ENCODE assay signal across 8 cellular contexts in the genomic region with DNA sequence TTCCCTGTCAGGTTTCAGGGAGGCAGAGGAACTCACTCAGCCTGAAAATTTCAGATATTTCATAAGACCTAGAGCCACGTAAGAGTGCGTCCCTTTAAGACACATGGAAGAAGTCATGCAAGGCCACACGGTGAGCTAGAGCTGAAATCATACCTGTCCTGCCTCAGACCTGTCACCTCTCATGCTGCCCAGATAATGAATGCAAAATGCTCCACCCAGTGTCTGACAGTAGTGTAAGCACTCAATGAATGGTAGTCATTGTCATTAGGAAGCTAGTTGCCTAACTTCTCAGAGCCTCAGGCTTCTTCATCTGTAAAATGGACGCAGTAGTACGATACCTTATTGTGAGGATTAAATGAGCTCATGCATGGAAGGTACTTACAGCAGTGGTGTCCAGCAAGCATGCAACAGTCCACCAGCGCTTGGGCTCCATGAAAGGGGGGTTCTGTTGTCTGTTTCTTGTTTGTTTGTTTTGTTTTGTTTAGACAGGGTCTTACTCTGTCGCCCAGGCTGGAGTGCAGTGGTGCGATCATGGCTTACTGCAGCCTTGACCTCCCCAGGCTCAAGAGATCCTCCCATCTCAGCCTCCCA.
DNase-seq lines count a peak whose midpoint lies in the region; ATAC-seq, FAIRE-seq and TF ChIP-seq lines count a peak whose summit lies in the region.

No MANE protein-coding gene starts in this region.

- H2AFZ ChIP-seq in mesenchymal stem cell (ENCODE audit: low read depth, low read length), result no peak overlapping the region

- peak overlapping the region; percentile 51 to 89 (median 82) for H3K27ac Mint-ChIP-seq in CD4-positive, alpha-beta memory T cell
- H3K27ac Mint-ChIP-seq in activated naive CD8-positive, alpha-beta T cell, result peak overlapping the region; percentile 70

- intact Hi-C loops in CD4-positive, alpha-beta memory T cell (cut with micrococcal nuclease), result loop anchor here (5.0 kb wide), 2 partner anchors 117 to 298 kb away; no protein-coding TSS in a partner anchor
- intact Hi-C loops in left lung (cut with DNase I), result loop anchor here in 1 of 2 donors (5.0 kb wide), 1 partner anchor 248 kb away; no protein-coding TSS in a partner anchor

- H2BK5ac ChIP-seq in mesenchymal stem cell (ENCODE audit: low read depth, low read length, poor library complexity, severe bottlenecking), result no peak overlapping the region

- H3K4me1 Mint-ChIP-seq in CD4-positive, alpha-beta memory T cell, result peaks cover 10 to 25% (median 19%) of the 10 kb centered on the region in 4 donors
- H3K4me1 Mint-ChIP-seq in activated naive CD8-positive, alpha-beta T cell (ENCODE audit: low read depth), result peaks cover 18% of the 10 kb centered on the region

- H3K23ac ChIP-seq in mesenchymal stem cell (ENCODE audit: low read length in 2 of 2), result no peak overlapping the region

- no peak for TF ChIP-seq POLR2A in gastroesophageal sphincter (IDR thresholded peaks at IDR 0.05)

- no peak overlapping the region for H3K14ac ChIP-seq in mesenchymal stem cell (ENCODE audit: low read length in 2 of 2)

- CTCF ChIA-PET in CD4-positive, alpha-beta memory T cell (lab: Charles Lee; ENCODE audit: partially characterized antibody), result interaction anchor here (0.6 to 9.2 kb wide), 25 partner anchors 8 to 297 kb away, joined by 3 to 146 read pairs (median 4); a partner anchor contains a TSS

- no peak for TF ChIP-seq EP300 in gastroesophageal sphincter (IDR thresholded peaks at IDR 0.05)

- ATAC-seq in left lung (no peak), gastroesophageal sphincter (no peak)

- H2BK120ac ChIP-seq in mesenchymal stem cell (ENCODE audit: low read depth, low read length), result no peak overlapping the region

- H4K91ac ChIP-seq in mesenchymal stem cell (ENCODE audit: low read length), result no peak overlapping the region

- no peak overlapping the region for H2BK15ac ChIP-seq in mesenchymal stem cell (ENCODE audit: low read depth, poor library complexity, severe bottlenecking)

- FAIRE-seq in HTR-8/SVneo (lab: Jason Lieb, UNC), result peak; percentile 57

- H3K4me1 ChIP-seq in CD4-positive, alpha-beta memory T cell (ENCODE audit: insufficient read depth, low read length), result peaks cover 14% of the 10 kb centered on the region
- H3K4me1 ChIP-seq in mesenchymal stem cell (ENCODE audit: control insufficient read depth, insufficient read depth, low read depth, low read length) (peaks cover 12% of the 10 kb centered on the region), left lung (peaks cover 11 to 28% of the 10 kb centered on the region in 2 donors), gastroesophageal sphincter (peaks cover 0 to 23% (median 7%) of the 10 kb centered on the region in 3 donors)

- peaks cover 0 to 4% (median 0%) of the 10 kb centered on the region in 8 donors for H3K9me3 Mint-ChIP-seq in CD4-positive, alpha-beta memory T cell
- H3K9me3 Mint-ChIP-seq in activated naive CD8-positive, alpha-beta T cell (ENCODE audit: low read depth), result no peaks in the 10 kb centered on the region

- H3K9ac ChIP-seq in mesenchymal stem cell (ENCODE audit: low read length), result peak overlapping the region; percentile 84

- no peak overlapping the region for H3K4ac ChIP-seq in mesenchymal stem cell (ENCODE audit: low read depth in 1 of 2, low read length in 2 of 2)

- H3K27me3 ChIP-seq in CD4-positive, alpha-beta memory T cell (ENCODE audit: insufficient read depth, low read length), result no peaks in the 10 kb centered on the region
- no peaks in the 10 kb centered on the region for H3K27me3 ChIP-seq in mesenchymal stem cell (ENCODE audit: control insufficient read depth in 1 of 2, insufficient read depth in 1 of 2, low read length in 2 of 2)
- no peaks in the 10 kb centered on the region for H3K27me3 ChIP-seq in left lung
- no peaks in the 10 kb centered on the region for H3K27me3 ChIP-seq in gastroesophageal sphincter

- peaks cover 2% of the 10 kb centered on the region for H3K79me1 ChIP-seq in mesenchymal stem cell (replicated peaks; ENCODE audit: low read length, poor library complexity, severe bottlenecking)

- peak overlapping the region; percentile 68 to 89 (median 82) for H3K4me3 Mint-ChIP-seq in CD4-positive, alpha-beta memory T cell
- H3K4me3 Mint-ChIP-seq in activated naive CD8-positive, alpha-beta T cell, result peak overlapping the region; percentile 85

- peak overlapping the region; percentile 55 to 82 for H2BK12ac ChIP-seq in mesenchymal stem cell (ENCODE audit: low read length in 2 of 2)

- H4K8ac ChIP-seq in mesenchymal stem cell (ENCODE audit: low read length), result peak overlapping the region; percentile 86

- H3K4me2 ChIP-seq in mesenchymal stem cell (ENCODE audit: low read length, poor library complexity, severe bottlenecking), result peak overlapping the region; percentile 79

- H3K18ac ChIP-seq in mesenchymal stem cell (ENCODE audit: low read depth in 1 of 2, low read length in 2 of 2), result peak overlapping the region in 1 of 2 experiments; percentile 78

- no peaks in the 10 kb centered on the region for H3K36me3 Mint-ChIP-seq in CD4-positive, alpha-beta memory T cell
- no peaks in the 10 kb centered on the region for H3K36me3 Mint-ChIP-seq in activated naive CD8-positive, alpha-beta T cell

- no peaks in the 10 kb centered on the region for H3K36me3 ChIP-seq in CD4-positive, alpha-beta memory T cell (ENCODE audit: insufficient read depth, low read length)
- H3K36me3 ChIP-seq in mesenchymal stem cell (ENCODE audit: control insufficient read depth in 1 of 2, insufficient read depth in 2 of 2, low read depth in 1 of 2, low read length in 2 of 2) (peaks cover 0 to 2% of the 10 kb centered on the region in 2 experiments), left lung (no peaks in the 10 kb centered on the region), gastroesophageal sphincter (no peaks in the 10 kb centered on the region)

- 91% methylated on average over 8 of the region's 8 CpGs for WGBS in mesenchymal stem cell
- WGBS in gastroesophageal sphincter (ENCODE audit: low coverage in 1 of 2), 2 donors, result 73 to 78% methylated on average over 4 to 7 of the region's 8 CpGs

- H3K4me3 ChIP-seq in CD4-positive, alpha-beta memory T cell (ENCODE audit: low read length in 2 of 2), result peak overlapping the region in 1 of 2 donors; percentile 68
- H3K4me3 ChIP-seq in mesenchymal stem cell (ENCODE audit: insufficient read depth in 1 of 2, low read depth in 1 of 2, low read length in 2 of 2) (peak overlapping the region in 1 of 2 experiments; percentile 80), left lung (peak overlapping the region in 1 of 2 donors; percentile 66), gastroesophageal sphincter (peak overlapping the region in 1 of 2 donors; percentile 65)

- no peak for TF ChIP-seq CTCF in left lung (IDR thresholded peaks at IDR 0.05)
- TF ChIP-seq CTCF in gastroesophageal sphincter (IDR thresholded peaks at IDR 0.05), result no peak

- no peaks in the 10 kb centered on the region for H3K27me3 Mint-ChIP-seq in CD4-positive, alpha-beta memory T cell
- no peaks in the 10 kb centered on the region for H3K27me3 Mint-ChIP-seq in activated naive CD8-positive, alpha-beta T cell

- peak overlapping the region; percentile 80 for H3K27ac ChIP-seq in CD4-positive, alpha-beta memory T cell (ENCODE audit: low read depth, low read length)
- no peak overlapping the region for H3K27ac ChIP-seq in mesenchymal stem cell (ENCODE audit: low read length, poor library complexity, severe bottlenecking)
- peak overlapping the region in 1 of 2 donors; percentile 89 for H3K27ac ChIP-seq in left lung
- H3K27ac ChIP-seq in gastroesophageal sphincter, result peak overlapping the region in 2 of 4 donors; percentile 92 to 94

- no peaks in the 10 kb centered on the region for H3K9me3 ChIP-seq in CD4-positive, alpha-beta memory T cell (ENCODE audit: control insufficient read depth in 1 of 2, low read length in 2 of 2)
- H3K9me3 ChIP-seq in mesenchymal stem cell (ENCODE audit: control insufficient read depth, low read length) (no peaks in the 10 kb centered on the region), left lung (no peaks in the 10 kb centered on the region), gastroesophageal sphincter (no peaks in the 10 kb centered on the region)

- DNase-seq in CD4-positive, alpha-beta memory T cell, result no peak
- DNase-seq in HTR-8/SVneo (ENCODE audit: insufficient read length, low spot score), result no peak
- no peak for DNase-seq in mesenchymal stem cell
- DNase-seq in HCEC 1CT, result no peak
- no peak for DNase-seq in left lung
- no peak for DNase-seq in OCI-M2 (lab: John Stamatoyannopoulos, UW; ENCODE audit: unreplicated experiment)

- POLR2A ChIA-PET in CD4-positive, alpha-beta memory T cell (lab: Charles Lee; ENCODE audit: partially characterized antibody), result interaction anchor here (1.1 to 2.9 kb wide), 5 partner anchors 60 to 246 kb away, joined by 3 to 11 read pairs (median 4); a partner anchor contains a TSS

- H2AK5ac ChIP-seq in mesenchymal stem cell (ENCODE audit: low read length, severe bottlenecking), result no peak overlapping the region
